8 cellular contexts compared by ENCODE assay signal in genomic region chr15:60005352-60006202, GRCh38. TPM values are rescaled to one million over a fixed set of nuclear protein-coding genes. Genes with fewer than 3 reads are reported as not detected.
DNase-seq lines count a peak whose midpoint lies in the region; ATAC-seq and TF ChIP-seq lines count a peak whose summit lies in the region.

No MANE protein-coding gene starts in this region.

- TF ChIP-seq CTCF in SK-N-SH (IDR thresholded peaks at IDR 0.05) (no peak), foreskin fibroblast (IDR thresholded peaks at IDR 0.05; ENCODE audit: low read depth, low read length) (no peak)

- H3K9me2 ChIP-seq in SK-N-SH: no peaks in the 10 kb centered on the region

- no peak overlapping the region for H3K9ac ChIP-seq in SK-N-SH

- no peaks in the 10 kb centered on the region for H3K79me2 ChIP-seq in SK-N-SH (ENCODE audit: insufficient read depth)

- 5% methylated on average over 16 of the region's 77 CpGs for WGBS in SK-N-SH (ENCODE audit: low lambda C conversion rate)

- no peak overlapping the region for H3K27ac ChIP-seq in SK-N-SH (ENCODE audit: low read depth in 2 of 2, low read length in 1 of 2)
- H3K27ac ChIP-seq in skin epidermis: peak overlapping the region in 1 of 21 experiments; percentile 32

- no peak for TF ChIP-seq POLR2A in GM18505 (IDR thresholded peaks at IDR 0.05; ENCODE audit: borderline replicate concordance, extremely low read depth, insufficient read depth, insufficient read length)

- POLR2A ChIA-PET in SK-N-SH (lab: Yijun Ruan, JAX): no interaction called here

- CTCF ChIA-PET in SK-N-SH (lab: Yijun Ruan, JAX): interaction anchor here (0.7 to 1.2 kb wide), 2 partner anchors 20 to 122 kb away, joined by 3 read pairs; no protein-coding TSS in a partner anchor

- H3F3A ChIP-seq in SK-N-SH (replicated peaks; ENCODE audit: insufficient read depth): no peaks in the 10 kb centered on the region

- no peaks in the 10 kb centered on the region for H3K9me3 ChIP-seq in SK-N-SH

- H2AFZ ChIP-seq in SK-N-SH (ENCODE audit: low read depth): peak overlapping the region; percentile 67; the same call in 1 of the 2 replicates

- no peaks in the 10 kb centered on the region for H3K36me3 ChIP-seq in SK-N-SH (replicated peaks in 1 of 2; ENCODE audit: control insufficient read depth in 1 of 2, insufficient read depth in 2 of 2, low read length in 1 of 2)

- H3K4me3 ChIP-seq in SK-N-SH (ENCODE audit: low read depth in 2 of 2, low read length in 1 of 2) (peak overlapping the region in 1 of 2 experiments; percentile 57; a peak in 2 of 4 replicates), foreskin fibroblast (ENCODE audit: low read depth in 1 of 2, low read length in 2 of 2) (peak overlapping the region; percentile 49 to 51), skin epidermis (peak overlapping the region; percentile 26 to 51 (median 37))

- H4K20me1 ChIP-seq in SK-N-SH (ENCODE audit: insufficient read depth): no peaks in the 10 kb centered on the region

- no peak for TF ChIP-seq RAD21 in SK-N-SH (IDR thresholded peaks at IDR 0.05; ENCODE audit: low read length)

- TF ChIP-seq EP300 in SK-N-SH (IDR thresholded peaks at IDR 0.05; ENCODE audit: borderline replicate concordance in 1 of 2, low read depth in 1 of 2, low read length in 1 of 2): no peak

- peak overlapping the region; percentile 84 for H3K4me2 ChIP-seq in SK-N-SH

- H3K27me3 ChIP-seq in SK-N-SH (ENCODE audit: insufficient read depth): peaks cover 86% of the 10 kb centered on the region

- no peaks in the 10 kb centered on the region; a peak in 1 of 4 replicates for H3K4me1 ChIP-seq in SK-N-SH (ENCODE audit: control insufficient read depth in 1 of 2, insufficient read depth in 2 of 2, low read depth in 1 of 2, low read length in 1 of 2)

- ATAC-seq in GM18505 (IDR thresholded peaks at IDR 0.05; ENCODE audit: unreplicated experiment): no peak

- DNase-seq in NCI-H1417 (lab: John Stamatoyannopoulos, UW): peak; percentile 20 to 80 (median 70)
- DNase-seq in NCI-H1417 treated with DMSO at 0.1 percent for 48 hours (lab: John Stamatoyannopoulos, UW): no peak
- DNase-seq in SK-N-SH: peak; percentile 32
- DNase-seq in foreskin fibroblast: no peak
- no peak for DNase-seq in LoVo (ENCODE audit: low spot score)
- no peak for DNase-seq in stimulated activated CD4-positive, alpha-beta T cell treated with anti-CD3 and anti-CD28 coated beads, Interleukin-12 subunit alpha, Interleukin-12 subunit beta, amount 100 ng/mL, for 4 hours

TF ChIP-seq in SK-N-SH, 30 proteins besides CTCF, POLR2A, EP300 and RAD21:
- TF ChIP-seq EZH2phosphoT487 (IDR thresholded peaks at IDR 0.05; ENCODE audit: borderline replicate concordance, low read depth): peak; percentile 43; the same call in 1 of the 2 replicates
- TF ChIP-seq FOXM1 (IDR thresholded peaks at IDR 0.05; ENCODE audit: low read depth): no peak
- TF ChIP-seq GABPA (IDR thresholded peaks at IDR 0.05; ENCODE audit: low read depth): no peak
- no peak for TF ChIP-seq PBX3 (IDR thresholded peaks at IDR 0.05)
- no peak for TF ChIP-seq SIN3A (IDR thresholded peaks at IDR 0.05; ENCODE audit: borderline replicate concordance, low read depth, low read length)

RNA-seq across cellular contexts. Expression of gene FOXB1, which starts 1.5 kb away (rescaled TPM):
- not detected in 2 replicates for polyA plus RNA-seq in SK-N-SH (2012; rRNA removed)
- polyA plus RNA-seq in SK-N-SH (2012; cell fraction: cytosol; rRNA removed): not detected in 2 replicates
- not detected in 2 replicates for polyA plus RNA-seq in SK-N-SH (2012; cell fraction: nucleus; rRNA removed)

Comparison
In these comparisons a context has a peak if more than half of its experiments do, and no peak if none do; other contexts are left out.
1. DNase-seq: peak in NCI-H1417 (3 of 3) and SK-N-SH (single experiment); none in NCI-H1417 treated with DMSO at 0.1 percent for 48 hours (single experiment), foreskin fibroblast (0 of 2), LoVo (single experiment) and stimulated activated CD4-positive, alpha-beta T cell treated with anti-CD3 and anti-CD28 coated beads, Interleukin-12 subunit alpha, Interleukin-12 subunit beta, amount 100 ng/mL, for 4 hours (single experiment).